8 cellular contexts compared by ENCODE assay signal in the genomic region with DNA sequence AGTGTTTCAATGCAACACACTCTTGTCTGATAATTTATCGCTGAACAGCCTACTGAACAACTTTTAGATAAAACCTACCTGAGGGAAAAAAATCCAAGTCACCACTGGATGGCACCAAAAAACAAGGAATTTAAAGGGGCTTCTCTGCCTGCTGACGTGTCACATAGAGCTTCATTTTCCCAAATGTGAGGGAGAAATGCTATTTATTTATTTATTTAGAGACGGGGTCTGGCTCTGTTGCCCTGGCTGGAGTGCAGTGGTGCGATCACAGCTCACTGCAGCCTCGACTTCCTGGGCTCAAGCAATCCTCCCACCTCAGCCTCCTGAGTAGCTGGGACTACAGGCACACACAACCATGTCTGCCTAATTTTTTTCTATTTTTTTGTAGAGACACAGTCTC. TPM values are rescaled to one million over a fixed set of nuclear protein-coding genes. Genes with fewer than 3 reads are reported as not detected.
DNase-seq lines count a peak whose midpoint lies in the region; ATAC-seq, FAIRE-seq and TF ChIP-seq lines count a peak whose summit lies in the region.
"Not testable (repeated sequence)": the region's sequence is repeated elsewhere in the genome, so short reads cannot be mapped to it uniquely, and the experiment has no call there.

No MANE protein-coding gene starts in this region.

- RAD21 ChIA-PET in HCT116 (lab: Charles Lee; ENCODE audit: low non-redundant PET in 1 of 2, low total read pairs in 2 of 2, uncharacterized antibody in 2 of 2, unreplicated experiment in 2 of 2): interaction anchor here (0.7 to 1.4 kb wide), 8 partner anchors 8 to 671 kb away, joined by 3 to 10 read pairs (median 3); no protein-coding TSS in a partner anchor

- ATAC-seq in HCT116: peak; percentile 88
- ATAC-seq in naive thymus-derived CD8-positive, alpha-beta T cell: not testable (repeated sequence)

- peak; percentile 24 to 76 (median 60); a peak in 3 of 6 replicates for TF ChIP-seq CTCF in HCT116 (IDR thresholded peaks at IDR 0.05 in 2 of 3, conservative IDR thresholded peaks at IDR 0.05 in 1 of 3; ENCODE audit: borderline replicate concordance in 1 of 3, insufficient read depth in 1 of 3, low read depth in 2 of 3, low read length in 2 of 3)
- TF ChIP-seq CTCF in astrocyte (IDR thresholded peaks at IDR 0.05; ENCODE audit: insufficient read depth, low read depth, low read length): peak; percentile 55
- peak; percentile 16 to 74 (median 37) for TF ChIP-seq CTCF in tibial nerve (IDR thresholded peaks at IDR 0.05)

- not testable (repeated sequence) for H3K36me3 ChIP-seq in HCT116 (ENCODE audit: control insufficient read depth in 1 of 2, insufficient read depth in 2 of 2, low read length in 2 of 2); astrocyte (ENCODE audit: insufficient read depth, low read length); tibial nerve

- not testable (repeated sequence) for H3K9me3 Mint-ChIP-seq in astrocyte (ENCODE audit: unreplicated experiment); naive thymus-derived CD8-positive, alpha-beta T cell

- peak overlapping the region; percentile 82 for H2AFZ ChIP-seq in HCT116 (ENCODE audit: low read depth, low read length, poor library complexity, severe bottlenecking)
- H2AFZ ChIP-seq in astrocyte (ENCODE audit: low read depth, low read length): not testable (repeated sequence)

- H3K9me3 ChIP-seq in HCT116 (ENCODE audit: control insufficient read depth in 1 of 2, insufficient read depth in 1 of 2, low read depth in 1 of 2, low read length in 2 of 2); astrocyte (ENCODE audit: insufficient read depth, low read depth, low read length); tibial nerve: not testable (repeated sequence)

- H3K4me2 ChIP-seq in HCT116 (ENCODE audit: low read length); astrocyte (ENCODE audit: low read length): not testable (repeated sequence)

- TF ChIP-seq RAD21 in HCT116 (IDR thresholded peaks at IDR 0.05; ENCODE audit: low read depth): peak; percentile 90

- CTCF ChIA-PET in HCT116 (lab: Charles Lee): interaction anchor here (0.6 to 2.3 kb wide), 19 partner anchors 9 to 670 kb away, joined by 3 to 23 read pairs (median 4); a partner anchor contains a TSS

- H3K9ac ChIP-seq in HCT116 (ENCODE audit: low read length); astrocyte (ENCODE audit: low read length): not testable (repeated sequence)

- intact Hi-C loops in HCT116 (cut with micrococcal nuclease): loop anchor here (1.0 to 10.0 kb wide), 6 partner anchors 78 to 801 kb away; a partner anchor contains a TSS

- not testable (repeated sequence) for H3K4me1 Mint-ChIP-seq in astrocyte (ENCODE audit: low read depth, unreplicated experiment)
- peaks cover 13 to 26% (median 25%) of the 10 kb centered on the region in 4 donors for H3K4me1 Mint-ChIP-seq in naive thymus-derived CD8-positive, alpha-beta T cell

- POLR2A ChIA-PET in HCT116 (lab: Charles Lee): not testable (repeated sequence)
- POLR2A ChIA-PET in naive thymus-derived CD8-positive, alpha-beta T cell (lab: Charles Lee): interaction anchor here (0.6 to 0.7 kb wide), 3 partner anchors 29 to 275 kb away, joined by 3 to 9 read pairs (median 3); no protein-coding TSS in a partner anchor

- TF ChIP-seq POLR2A in HCT116 (IDR thresholded peaks at IDR 0.05; ENCODE audit: borderline replicate concordance, extremely low read depth, insufficient read depth, insufficient read length); tibial nerve (IDR thresholded peaks at IDR 0.05): not testable (repeated sequence)

- H3K79me2 ChIP-seq in HCT116 (ENCODE audit: insufficient read depth, low read length); astrocyte (ENCODE audit: insufficient read depth, low read length): not testable (repeated sequence)

- H3K9me2 ChIP-seq in HCT116 (ENCODE audit: insufficient read depth): not testable (repeated sequence)

- H4K20me1 ChIP-seq in HCT116 (ENCODE audit: insufficient read depth); astrocyte (ENCODE audit: insufficient read depth, low read length): not testable (repeated sequence)

- H3K4me3 ChIP-seq in HCT116 (replicated peaks in 1 of 2; ENCODE audit: low read depth in 1 of 2, low read length in 2 of 2); astrocyte (ENCODE audit: insufficient read depth, low read depth, low read length); tibial nerve: not testable (repeated sequence)

- not testable (repeated sequence) for TF ChIP-seq EP300 in tibial nerve (IDR thresholded peaks at IDR 0.05)

- H3K4me1 ChIP-seq in HCT116 (ENCODE audit: control insufficient read depth in 1 of 2, insufficient read depth in 2 of 2, low read length in 2 of 2); astrocyte (ENCODE audit: insufficient read depth, low read length); tibial nerve: not testable (repeated sequence)

- H3K27me3 Mint-ChIP-seq in astrocyte (ENCODE audit: low read depth, unreplicated experiment); naive thymus-derived CD8-positive, alpha-beta T cell: not testable (repeated sequence)

- DNase-seq in DMS53 (lab: John Stamatoyannopoulos, UW): peak; percentile 68
- DNase-seq in HCT116 (ENCODE audit: low read depth, low spot score): peak; percentile 66
- peak; percentile 8 to 17 for DNase-seq in NCI-H187 (lab: John Stamatoyannopoulos, UW)
- DNase-seq in SHP77 (lab: John Stamatoyannopoulos, UW): peak; percentile 45
- peak; percentile 42 for DNase-seq in astrocyte (ENCODE audit: low read depth)
- DNase-seq in globus pallidus (ENCODE audit: low spot score): peak; percentile 33
- DNase-seq in naive thymus-derived CD8-positive, alpha-beta T cell: peak in 6 of 10 donors; percentile 11 to 51 (median 33)
- peak in 1 of 2 donors; percentile 80 for DNase-seq in tibial nerve (ENCODE audit: low spot score in 2 of 2)

- peak; percentile 47 for FAIRE-seq in astrocyte (lab: Jason Lieb, UNC)

- H3K36me3 Mint-ChIP-seq in astrocyte (ENCODE audit: low read depth, unreplicated experiment); naive thymus-derived CD8-positive, alpha-beta T cell: not testable (repeated sequence)

- not testable (repeated sequence) for H3K27ac Mint-ChIP-seq in astrocyte (ENCODE audit: unreplicated experiment)
- H3K27ac Mint-ChIP-seq in naive thymus-derived CD8-positive, alpha-beta T cell: peak overlapping the region in 9 of 10 donors; percentile 2 to 92 (median 51)

- H3K27me3 ChIP-seq in HCT116 (ENCODE audit: insufficient read depth, low read length); astrocyte (ENCODE audit: insufficient read depth, low read length); tibial nerve: not testable (repeated sequence)

- H3K27ac ChIP-seq in HCT116 (ENCODE audit: low read depth, low read length); astrocyte (ENCODE audit: low read depth, low read length); tibial nerve: not testable (repeated sequence)

- not testable (repeated sequence) for H3K4me3 Mint-ChIP-seq in astrocyte (ENCODE audit: unreplicated experiment)
- H3K4me3 Mint-ChIP-seq in naive thymus-derived CD8-positive, alpha-beta T cell: peak overlapping the region in 7 of 10 donors; percentile 15 to 74 (median 71)

- 22 to 24% methylated on average over 5 of the region's 5 CpGs for WGBS in tibial nerve, 2 donors

- BruUV-seq in HCT116 (replicated peaks; lab: Mats Ljungman, UMichigan): not testable (repeated sequence)

RNA-seq across cellular contexts. Expression of a gene that starts 27.4 kb away (rescaled TPM):
- total RNA-seq in HCT116 (2021; ENCODE audit: unreplicated experiment) (not detected), astrocyte (not detected in 2 replicates), tibial nerve (not detected)
- not detected in 2 replicates for polyA plus RNA-seq in HCT116 (2012)
- not detected for total RNA-seq in naive thymus-derived CD8-positive, alpha-beta T cell
- polyA plus RNA-seq in naive thymus-derived CD8-positive, alpha-beta T cell: not detected
